Comparison of ENCODE assay signal across 9 cellular contexts in genomic region chr1:93616996-93617669, GRCh38.
DNase-seq lines count a peak whose midpoint lies in the region; ATAC-seq and TF ChIP-seq lines count a peak whose summit lies in the region.
"Had no signal": no experiment of that assay in that cellular context is flagged by ENCODE, and none has a peak within 500 bp of the region (broad histone marks: within the 10 kb centered on the region; RNA-seq: fewer than 3 reads in every experiment).

No MANE protein-coding gene starts in this region.

- peaks cover 0 to 55% (median 45%) of the 10 kb centered on the region in 4 donors for H3K4me1 ChIP-seq in tibial artery
- no peaks in the 10 kb centered on the region for H3K4me1 ChIP-seq in MM.1S (ENCODE audit: low read length)

- H2AFZ ChIP-seq in MM.1S (ENCODE audit: low read length): no peak overlapping the region

- H3K36me3 ChIP-seq in tibial artery (no peaks in the 10 kb centered on the region), MM.1S (replicated peaks; ENCODE audit: insufficient read depth, low read length) (no peaks in the 10 kb centered on the region)

- H3K27me3 ChIP-seq in tibial artery: no peaks in the 10 kb centered on the region
- no peaks in the 10 kb centered on the region for H3K27me3 ChIP-seq in MM.1S (replicated peaks; ENCODE audit: insufficient read depth, low read length)

- intact Hi-C loops in tibial artery (cut with DNase I; ENCODE audit: low total_unique reads): no loop called here

- H3K9me3 ChIP-seq in tibial artery (no peaks in the 10 kb centered on the region), MM.1S (replicated peaks; ENCODE audit: insufficient read depth, low read length) (no peaks in the 10 kb centered on the region)

- DNase-seq in NCI-H1105 (lab: John Stamatoyannopoulos, UW): peak; percentile 79
- DNase-seq in astrocyte of the hippocampus (ENCODE audit: low read depth, low spot score): peak; percentile 69
- DNase-seq in left lobe of liver (ENCODE audit: low spot score): peak; percentile 93
- peak; percentile 75 to 91 for DNase-seq in tibial artery
- DNase-seq in NK-92 (lab: John Stamatoyannopoulos, UW; ENCODE audit: unreplicated experiment): no peak
- no peak for DNase-seq in MM.1S
- DNase-seq: activated naive CD8-positive, alpha-beta T cell treated with anti-CD3 and anti-CD28 coated beads, Interleukin-2, amount 10 ng/mL, durations not matched to agents 7 days and 5 days had no signal

- H3K79me2 ChIP-seq in MM.1S (ENCODE audit: low read length): no peaks in the 10 kb centered on the region

- ATAC-seq in left lobe of liver (peak; percentile 73), HG03097 (IDR thresholded peaks at IDR 0.05; ENCODE audit: low FRiP score, unreplicated experiment) (no peak)

- no peak overlapping the region for H3K9ac ChIP-seq in MM.1S (ENCODE audit: low read length)

- H3K27ac ChIP-seq in tibial artery (peak overlapping the region; percentile 63 to 80), MM.1S (ENCODE audit: low read length) (no peak overlapping the region)
- H3K27ac ChIP-seq: HL-60 had no signal

- no peak for TF ChIP-seq CTCF in tibial artery (IDR thresholded peaks at IDR 0.05)
- TF ChIP-seq CTCF in MM.1S (IDR thresholded peaks at IDR 0.05; ENCODE audit: low read length): no peak

- H3K4me3 ChIP-seq in tibial artery (no peak overlapping the region), MM.1S (ENCODE audit: low read length) (no peak overlapping the region)

- H4K20me1 ChIP-seq in MM.1S (ENCODE audit: insufficient read depth, low read length): no peaks in the 10 kb centered on the region

- no peaks in the 10 kb centered on the region for H3K9me2 ChIP-seq in MM.1S (replicated peaks; ENCODE audit: insufficient read depth, low read length)

- no peaks in the 10 kb centered on the region for H3F3A ChIP-seq in MM.1S (ENCODE audit: insufficient read depth, low read length)

- no peak overlapping the region for H3K4me2 ChIP-seq in MM.1S (ENCODE audit: low read depth, low read length)

Comparison
In these comparisons a context has a peak if more than half of its experiments do, and no peak if none do; other contexts are left out.
1. DNase-seq: peak in NCI-H1105 (single experiment), astrocyte of the hippocampus (single experiment), left lobe of liver (single experiment) and tibial artery (2 of 2); none in NK-92 (single experiment) and MM.1S (single experiment).